Comparison of ENCODE assay signal across 26 cellular contexts in the genomic region with DNA sequence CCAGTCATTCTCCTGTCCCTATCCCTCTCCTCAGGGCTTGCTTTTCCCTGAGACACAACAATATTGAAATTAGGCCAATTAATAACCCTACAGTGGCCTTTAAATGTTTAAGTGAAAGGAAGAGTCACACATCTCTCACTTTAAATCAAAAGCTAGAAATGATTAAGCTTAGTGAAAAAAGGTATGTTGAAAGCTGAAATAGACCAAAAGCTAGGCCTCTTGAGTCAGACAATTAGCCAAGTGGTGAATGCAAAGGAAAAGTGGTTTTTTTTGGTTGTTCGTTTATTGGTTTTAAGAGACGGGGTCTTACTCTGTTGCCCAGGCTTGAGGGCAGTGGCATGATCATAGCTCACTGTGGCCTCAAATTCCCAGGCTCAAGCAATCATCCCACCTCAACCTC.
"Had no signal": no experiment of that assay in that cellular context is flagged by ENCODE, and none has a peak within 500 bp of the region (broad histone marks: within the 10 kb centered on the region; RNA-seq: fewer than 3 reads in every experiment).

No MANE protein-coding gene starts in this region.

- DNase-seq: activated CD4-positive, alpha-beta T cell treated with anti-CD3 and anti-CD28 coated beads for 1 hour; activated CD4-positive, alpha-beta T cell treated with anti-CD3 and anti-CD28 coated beads, Interleukin-2, amount 10 ng/mL, durations not matched to agents 7 days and 5 days; activated CD4-positive, alpha-beta T cell treated with anti-CD3 and anti-CD28 coated beads, Interleukin-2, amount 50 U/mL, for 48 hours; activated CD4-positive, CD25-positive, alpha-beta regulatory T cell; activated CD8-positive, alpha-beta T cell treated with anti-CD3 and anti-CD28 coated beads, Interleukin-2, amount 10 ng/mL, durations not matched to agents 7 days and 5 days; activated gamma-delta T cell treated with Interleukin-2 at 50 U/mL for 16 hours; activated naive CD4-positive, alpha-beta T cell treated with anti-CD3 and anti-CD28 coated beads for 36 hours; activated naive CD8-positive, alpha-beta T cell treated with anti-CD3 and anti-CD28 coated beads, Interleukin-2, amount 10 ng/mL, durations not matched to agents 7 days and 5 days; adrenal gland; caudate nucleus; colonic mucosa; MM.1S; MV-4-11; NCI-H1092; NCI-H1436 treated with DMSO at 0.1 percent for 48 hours; NCI-H1694 treated with DMSO at 0.1 percent for 48 hours; NCI-H2029; NCI-H510A; NCI-H526; NCI-H748 treated with DMSO at 0.1 percent for 48 hours; NK-92 treated with Interleukin-12 subunit alpha and Interleukin-12 subunit beta, amount 100 ng/mL, for 24 hours; Right ventricle myocardium superior; SW 1271; T1000; WERI-Rb-1 had no signal

- H3K27me3 Mint-ChIP-seq: activated CD4-positive, alpha-beta T cell treated with anti-CD3 and anti-CD28 coated beads, Interleukin-2, amount 10 ng/mL, durations not matched to agents 7 days and 5 days; activated naive CD8-positive, alpha-beta T cell treated with anti-CD3 and anti-CD28 coated beads, Interleukin-2, amount 10 ng/mL, durations not matched to agents 7 days and 5 days; brain had no signal

- H3K4me3 Mint-ChIP-seq: activated CD4-positive, alpha-beta T cell treated with anti-CD3 and anti-CD28 coated beads, Interleukin-2, amount 10 ng/mL, durations not matched to agents 7 days and 5 days; activated CD8-positive, alpha-beta T cell treated with anti-CD3 and anti-CD28 coated beads, Interleukin-2, amount 10 ng/mL, durations not matched to agents 7 days and 5 days; activated naive CD4-positive, alpha-beta T cell treated with anti-CD3 and anti-CD28 coated beads for 36 hours; activated naive CD8-positive, alpha-beta T cell treated with anti-CD3 and anti-CD28 coated beads, Interleukin-2, amount 10 ng/mL, durations not matched to agents 7 days and 5 days; brain had no signal

- ATAC-seq: activated CD8-positive, alpha-beta T cell treated with anti-CD3 and anti-CD28 coated beads, Interleukin-2, amount 10 ng/mL, durations not matched to agents 7 days and 5 days had no signal

- H3K9me3 Mint-ChIP-seq: activated CD4-positive, alpha-beta T cell treated with anti-CD3 and anti-CD28 coated beads, Interleukin-2, amount 10 ng/mL, durations not matched to agents 7 days and 5 days; activated naive CD4-positive, alpha-beta T cell treated with anti-CD3 and anti-CD28 coated beads for 36 hours; brain had no signal

- H3K27ac Mint-ChIP-seq: activated CD4-positive, alpha-beta T cell treated with anti-CD3 and anti-CD28 coated beads, Interleukin-2, amount 10 ng/mL, durations not matched to agents 7 days and 5 days; activated CD8-positive, alpha-beta T cell treated with anti-CD3 and anti-CD28 coated beads, Interleukin-2, amount 10 ng/mL, durations not matched to agents 7 days and 5 days; activated naive CD4-positive, alpha-beta T cell treated with anti-CD3 and anti-CD28 coated beads for 36 hours; activated naive CD8-positive, alpha-beta T cell treated with anti-CD3 and anti-CD28 coated beads, Interleukin-2, amount 10 ng/mL, durations not matched to agents 7 days and 5 days; brain had no signal
